14 cellular contexts compared by ENCODE assay signal in the genomic region with DNA sequence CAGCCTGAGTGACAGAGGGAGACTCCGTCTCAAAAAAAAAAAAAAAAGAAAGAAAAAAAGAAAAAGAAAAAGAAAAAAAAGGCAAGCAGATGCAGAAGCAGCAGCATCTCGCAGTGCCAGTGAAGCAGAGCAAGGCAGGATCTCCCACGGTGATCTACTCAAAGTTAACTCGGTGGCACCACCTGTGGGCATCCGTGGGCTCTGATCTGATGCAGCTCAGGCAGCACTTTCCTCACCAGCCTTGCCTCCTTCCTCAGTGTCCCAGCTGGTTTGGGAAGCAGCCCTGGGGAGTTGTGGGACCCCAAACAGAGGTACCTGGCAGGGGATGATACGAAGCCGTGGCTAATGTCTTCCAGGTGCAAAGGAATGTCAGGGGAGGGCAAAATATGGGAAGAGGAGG.
DNase-seq lines count a peak whose midpoint lies in the region; ATAC-seq and TF ChIP-seq lines count a peak whose summit lies in the region.
"Had no signal": no experiment of that assay in that cellular context is flagged by ENCODE, and none has a peak within 500 bp of the region (broad histone marks: within the 10 kb centered on the region; RNA-seq: fewer than 3 reads in every experiment).

No MANE protein-coding gene starts in this region.

- DNase-seq in NOMO-1 treated with DMSO at 0.1 percent for 48 hours (lab: John Stamatoyannopoulos, UW; ENCODE audit: unreplicated experiment) (peak; percentile 1), NOMO-1 (lab: John Stamatoyannopoulos, UW; ENCODE audit: unreplicated experiment in 2 of 2) (no peak), H9 (no peak), WTC11 (ENCODE audit: low spot score) (no peak), middle frontal gyrus (ENCODE audit: extremely low spot score, low spot score) (no peak), erythroblast (lab: John Stamatoyannopoulos, UW) (no peak), psoas muscle (no peak)
- peak in 7 of 9 donors; percentile 34 to 64 (median 52) for DNase-seq in naive thymus-derived CD4-positive, alpha-beta T cell
- DNase-seq: activated CD8-positive, alpha-beta memory T cell treated with anti-CD3 and anti-CD28 coated beads, Interleukin-2, amount 50 U/mL, for 4 hours; cerebellar nuclear complex; glutamatergic neuron; naive B cell; stimulated activated CD4-positive, alpha-beta T cell treated with anti-CD3 and anti-CD28 coated beads, Interleukin-4, amount 100 ng/mL, for 24 hours; upper lobe of right lung had no signal

- no peak overlapping the region for H3K4me3 Mint-ChIP-seq in H9
- H3K4me3 Mint-ChIP-seq in WTC11 = no peak overlapping the region
- H3K4me3 Mint-ChIP-seq in naive thymus-derived CD4-positive, alpha-beta T cell = peak overlapping the region in 1 of 10 donors; percentile 16

- H3K9me3 ChIP-seq in H9 (ENCODE audit: control insufficient read depth, low read depth, low read length) (no peaks in the 10 kb centered on the region), psoas muscle (no peaks in the 10 kb centered on the region)
- H3K9me3 ChIP-seq in naive thymus-derived CD4-positive, alpha-beta T cell (ENCODE audit: control insufficient read depth in 2 of 3, low read length in 3 of 3) = no peaks in the 10 kb centered on the region
- H3K9me3 ChIP-seq: upper lobe of right lung had no signal

- ATAC-seq in WTC11 (peak; percentile 80), psoas muscle (no peak)
- peak; percentile 90 for ATAC-seq in naive thymus-derived CD4-positive, alpha-beta T cell
- ATAC-seq: upper lobe of right lung had no signal

- peaks cover 0 to 39% (median 0%) of the 10 kb centered on the region in 3 experiments for H3K36me3 ChIP-seq in naive thymus-derived CD4-positive, alpha-beta T cell (ENCODE audit: control insufficient read depth in 2 of 3, insufficient read depth in 3 of 3, low read length in 3 of 3)
- no peaks in the 10 kb centered on the region for H3K36me3 ChIP-seq in psoas muscle (ENCODE audit: insufficient read depth in 1 of 2, low read depth in 1 of 2)
- H3K36me3 ChIP-seq: upper lobe of right lung had no signal

- H2BK15ac ChIP-seq in H9 (ENCODE audit: low read depth, low read length) = no peak overlapping the region

- no peak overlapping the region for H3K23ac ChIP-seq in H9 (ENCODE audit: insufficient read length, low read depth, low read length)

- H3K4me1 Mint-ChIP-seq in H9 (peaks cover 24% of the 10 kb centered on the region in 2 experiments), WTC11 (peaks cover 50% of the 10 kb centered on the region)
- H3K4me1 Mint-ChIP-seq in naive thymus-derived CD4-positive, alpha-beta T cell = peaks cover 8 to 70% (median 50%) of the 10 kb centered on the region in 7 donors
- H3K4me1 Mint-ChIP-seq: naive B cell had no signal

- no peaks in the 10 kb centered on the region for H3K79me1 ChIP-seq in H9 (ENCODE audit: insufficient read depth, low read depth, low read length, poor library complexity, severe bottlenecking)

- peak overlapping the region; percentile 1 for H3K18ac ChIP-seq in H9 (ENCODE audit: insufficient read length, low read depth, low read length)

- H3K27me3 Mint-ChIP-seq in H9 (ENCODE audit: low read depth) (no peaks in the 10 kb centered on the region), WTC11 (ENCODE audit: low read depth) (no peaks in the 10 kb centered on the region)
- no peaks in the 10 kb centered on the region for H3K27me3 Mint-ChIP-seq in naive thymus-derived CD4-positive, alpha-beta T cell
- H3K27me3 Mint-ChIP-seq: naive B cell had no signal

- H3K27ac Mint-ChIP-seq in H9 = peak overlapping the region in 1 of 3 experiments; percentile 91; a peak in 1 of 7 replicates
- H3K27ac Mint-ChIP-seq in WTC11 = no peak overlapping the region
- peak overlapping the region in 2 of 9 donors; percentile 28 to 41 for H3K27ac Mint-ChIP-seq in naive thymus-derived CD4-positive, alpha-beta T cell

- H3K79me2 ChIP-seq in H9 (ENCODE audit: insufficient read depth, low read length) = no peaks in the 10 kb centered on the region

- H3K4ac ChIP-seq in H9 (ENCODE audit: low read depth, low read length) = no peak overlapping the region

- intact Hi-C loops in naive thymus-derived CD4-positive, alpha-beta T cell (cut with micrococcal nuclease) = loop anchor here (1.0 to 2.0 kb wide), 7 partner anchors 9 to 438 kb away; no protein-coding TSS in a partner anchor
- intact Hi-C loops in psoas muscle (cut with DNase I) = no loop called here

- WGBS in H9 (ENCODE audit: extremely low coverage, insufficient read length, low lambda C conversion rate) = no CpG with 5 or more reads among the region's 7 CpGs
- WGBS in psoas muscle, 3 donors = 55 to 74% (median 58%) methylated on average over 6 to 7 of the region's 7 CpGs

- no peak overlapping the region for H2AK5ac ChIP-seq in H9 (ENCODE audit: insufficient read length, low read length)

- POLR2A ChIA-PET in WTC11 (lab: Charles Lee) = interaction anchor here (0.6 to 0.7 kb wide), 2 partner anchors 43 to 126 kb away, joined by 5 to 6 read pairs; no protein-coding TSS in a partner anchor
- POLR2A ChIA-PET in naive thymus-derived CD4-positive, alpha-beta T cell (lab: Charles Lee) = interaction anchor here (0.6 to 2.5 kb wide), 7 partner anchors 10 to 40 kb away, joined by 3 to 19 read pairs (median 4); no protein-coding TSS in a partner anchor

- no peak overlapping the region for H4K91ac ChIP-seq in H9 (ENCODE audit: insufficient read length, low read depth, low read length)

- H3K4me3 ChIP-seq in naive thymus-derived CD4-positive, alpha-beta T cell (ENCODE audit: low read length) = no peak overlapping the region
- H3K4me3 ChIP-seq in psoas muscle = no peak overlapping the region
- H3K4me3 ChIP-seq: upper lobe of right lung had no signal

- H2BK120ac ChIP-seq in H9 (ENCODE audit: low read depth, low read length, poor library complexity, severe bottlenecking) = no peak overlapping the region

- peak; percentile 47; the same call in 2 of the 3 replicates for TF ChIP-seq CTCF in H9 (conservative IDR thresholded peaks at IDR 0.05)
- TF ChIP-seq CTCF in WTC11 (IDR thresholded peaks at IDR 0.05) = no peak
- TF ChIP-seq CTCF in psoas muscle (IDR thresholded peaks at IDR 0.05) = no peak

- no peak overlapping the region for H2AFZ ChIP-seq in H9 (ENCODE audit: low read length)

- H3K27me3 ChIP-seq in H9 (ENCODE audit: insufficient read depth, low read length) = no peaks in the 10 kb centered on the region
- no peaks in the 10 kb centered on the region for H3K27me3 ChIP-seq in naive thymus-derived CD4-positive, alpha-beta T cell (ENCODE audit: control insufficient read depth in 2 of 2, insufficient read depth in 2 of 2, low read length in 2 of 2)
- H3K27me3 ChIP-seq in psoas muscle (ENCODE audit: insufficient read depth in 3 of 3, low read length in 2 of 3) = no peaks in the 10 kb centered on the region
- H3K27me3 ChIP-seq: upper lobe of right lung had no signal

- H3K36me3 Mint-ChIP-seq in H9 (ENCODE audit: insufficient read depth in 1 of 3, low read depth in 3 of 3) (peaks cover under 1 to 9% (median 7%) of the 10 kb centered on the region in 3 experiments; a peak in 3 of 7 replicates), WTC11 (peaks cover 14% of the 10 kb centered on the region)
- H3K36me3 Mint-ChIP-seq in naive thymus-derived CD4-positive, alpha-beta T cell = peaks cover 9 to 61% (median 42%) of the 10 kb centered on the region in 5 donors
- H3K36me3 Mint-ChIP-seq: naive B cell had no signal

- H2BK12ac ChIP-seq in H9 (ENCODE audit: insufficient read length, low read depth, low read length) = no peak overlapping the region

- no peak overlapping the region for H4K8ac ChIP-seq in H9 (replicated peaks; ENCODE audit: insufficient read length, low read depth, low read length)

- no peaks in the 10 kb centered on the region for H3K23me2 ChIP-seq in H9 (ENCODE audit: insufficient read length, low read depth, low read length, poor library complexity, severe bottlenecking)

- H4K5ac ChIP-seq in H9 (ENCODE audit: insufficient read length, low read depth, low read length) = no peak overlapping the region

- H3K14ac ChIP-seq in H9 (ENCODE audit: insufficient read depth, low read length) = 0 out of 2 replicates have a peak overlapping the region, but pooled peaks have one; percentile 64

- no peak overlapping the region for H3T11ph ChIP-seq in H9 (ENCODE audit: low read length)

- no peak overlapping the region for H3K4me2 ChIP-seq in H9 (ENCODE audit: insufficient read depth, insufficient read length, low read length)

- CTCF ChIA-PET in WTC11 (lab: Charles Lee) = interaction anchor here (0.5 to 0.7 kb wide), 3 partner anchors 36 to 184 kb away, joined by 3 read pairs; no protein-coding TSS in a partner anchor
- CTCF ChIA-PET in naive thymus-derived CD4-positive, alpha-beta T cell (lab: Charles Lee) = interaction anchor here (0.9 to 3.5 kb wide), 6 partner anchors 10 to 44 kb away, joined by 4 to 19 read pairs (median 8); no protein-coding TSS in a partner anchor

- H3K56ac ChIP-seq in H9 (ENCODE audit: insufficient read length, low read depth, low read length) = no peak overlapping the region

- no peak overlapping the region for H3K27ac ChIP-seq in H9 (ENCODE audit: insufficient read length, low read depth, low read length)
- H3K27ac ChIP-seq in naive thymus-derived CD4-positive, alpha-beta T cell (ENCODE audit: low read depth, low read length) = no peak overlapping the region
- H3K27ac ChIP-seq in psoas muscle = no peak overlapping the region
- H3K27ac ChIP-seq: upper lobe of right lung had no signal

- H3K9ac ChIP-seq in H9 (ENCODE audit: extremely low read depth, insufficient read length, low read length) = no peak overlapping the region

- no peaks in the 10 kb centered on the region for H3K9me3 Mint-ChIP-seq in H9
- no peaks in the 10 kb centered on the region for H3K9me3 Mint-ChIP-seq in WTC11
- peaks cover 0 to 2% (median 0%) of the 10 kb centered on the region in 11 donors for H3K9me3 Mint-ChIP-seq in naive thymus-derived CD4-positive, alpha-beta T cell
- H3K9me3 Mint-ChIP-seq: naive B cell had no signal

- H3K4me1 ChIP-seq in H9 (ENCODE audit: insufficient read depth, low read length) (peaks cover 2% of the 10 kb centered on the region), psoas muscle (no peaks in the 10 kb centered on the region)
- H3K4me1 ChIP-seq in naive thymus-derived CD4-positive, alpha-beta T cell (ENCODE audit: control insufficient read depth in 2 of 2, insufficient read depth in 2 of 2, low read length in 2 of 2) = peaks cover 0 to 20% of the 10 kb centered on the region in 2 donors
- H3K4me1 ChIP-seq: upper lobe of right lung had no signal

- H4K20me1 ChIP-seq in H9 (ENCODE audit: control insufficient read depth, insufficient read depth, insufficient read length) = no peaks in the 10 kb centered on the region

- no peak overlapping the region for H2BK5ac ChIP-seq in H9 (ENCODE audit: insufficient read length, low read length)

- TF ChIP-seq POLR2A in erythroblast (IDR thresholded peaks at IDR 0.05; ENCODE audit: low read length) = no peak

- no peak overlapping the region for H2BK20ac ChIP-seq in H9 (ENCODE audit: low read depth, low read length, poor library complexity, severe bottlenecking)

TF ChIP-seq in WTC11, 78 proteins besides CTCF, POLR2A, EP300 and RAD21 (continues in another document):
- TF ChIP-seq IRF2 (CRISPR knock-in tag; IDR thresholded peaks at IDR 0.05; ENCODE audit: borderline replicate concordance, low read depth) = no peak
- TF ChIP-seq TEAD1 (CRISPR knock-in tag; IDR thresholded peaks at IDR 0.05) = no peak
- TF ChIP-seq FOXJ3 (CRISPR knock-in tag; IDR thresholded peaks at IDR 0.05; ENCODE audit: borderline replicate concordance) = no peak
- TF ChIP-seq KAT7 (CRISPR knock-in tag; IDR thresholded peaks at IDR 0.05; ENCODE audit: borderline replicate concordance) = no peak
- TF ChIP-seq ZNF671 (CRISPR knock-in tag; IDR thresholded peaks at IDR 0.05) = no peak

Comparison
In these comparisons a context has a peak if more than half of its experiments do, and no peak if none do; other contexts are left out.
1. DNase-seq: peak in NOMO-1 treated with DMSO at 0.1 percent for 48 hours (single experiment) and naive thymus-derived CD4-positive, alpha-beta T cell (7 of 9); none in NOMO-1 (0 of 2), H9 (single experiment), WTC11 (single experiment), middle frontal gyrus (single experiment), erythroblast (0 of 2) and psoas muscle (0 of 2).
2. ATAC-seq: peak in WTC11 (single experiment) and naive thymus-derived CD4-positive, alpha-beta T cell (single experiment); none in psoas muscle (0 of 4).
3. intact Hi-C loops: an anchor here in naive thymus-derived CD4-positive, alpha-beta T cell (1.0 to 2.0 kb wide); none called in psoas muscle.